Comparison of ENCODE assay signal across 21 cellular contexts in genomic region chr17:29837531-29837930, GRCh38.
DNase-seq lines count a peak whose midpoint lies in the region; ATAC-seq, FAIRE-seq and TF ChIP-seq lines count a peak whose summit lies in the region.
"Had no signal": no experiment of that assay in that cellular context is flagged by ENCODE, and none has a peak within 500 bp of the region (broad histone marks: within the 10 kb centered on the region; RNA-seq: fewer than 3 reads in every experiment).

No MANE protein-coding gene starts in this region.

- in situ Hi-C loops in G401 (cut with HindIII; ENCODE audit: low sequenced_read_pairs), result no loop called here

- H3K4me1 ChIP-seq in colonic mucosa (peaks cover 5% of the 10 kb centered on the region), mucosa of descending colon (ENCODE audit: low read depth) (peaks cover 7% of the 10 kb centered on the region)
- H3K4me1 ChIP-seq: Caco-2 had no signal

- ATAC-seq in mucosa of descending colon (peak; percentile 64), HG02798 (IDR thresholded peaks at IDR 0.05; ENCODE audit: poor library complexity, unreplicated experiment) (no peak)
- ATAC-seq: T-cell had no signal

- TF ChIP-seq CTCF in LNCaP clone FGC (IDR thresholded peaks at IDR 0.05; ENCODE audit: control insufficient read depth, extremely low read depth, insufficient read depth) (no peak), colonic mucosa (IDR thresholded peaks at IDR 0.05) (no peak), mucosa of descending colon (IDR thresholded peaks at IDR 0.05) (no peak)

- DNase-seq in LNCaP clone FGC (ENCODE audit: low read depth) (peak; percentile 59), colonic mucosa (peak; percentile 38), mucosa of descending colon (no peak), G401 (ENCODE audit: low spot score) (no peak), NCI-H510A (lab: John Stamatoyannopoulos, UW) (no peak), GM12892 (ENCODE audit: insufficient read length) (no peak)
- DNase-seq: ACHN; Caco-2; CD4-positive, CD25-positive, alpha-beta regulatory T cell; MG63; NCI-H1092; NCI-H1436 treated with DMSO at 0.1 percent for 48 hours; NCI-H2029; NCI-H510A treated with DMSO at 0.1 percent for 48 hours; NCI-H82; RPMI8226; SHP77 treated with DMSO at 0.1 percent for 48 hours; SK-N-SH; T-cell had no signal

- FAIRE-seq in GM12892 (lab: Jason Lieb, UNC), result no peak
- FAIRE-seq: GM12891 had no signal

- no peak overlapping the region for H3K9ac ChIP-seq in colonic mucosa (ENCODE audit: low read depth in 2 of 2, low read length in 2 of 2)
- H3K9ac ChIP-seq: SK-N-SH had no signal

- H3K4me3 ChIP-seq in LNCaP clone FGC (ENCODE audit: low read depth, low read length) (no peak overlapping the region), colonic mucosa (no peak overlapping the region), mucosa of descending colon (no peak overlapping the region)
- H3K4me3 ChIP-seq: MG63 had no signal

- no peaks in the 10 kb centered on the region for H3K36me3 ChIP-seq in colonic mucosa
- no peaks in the 10 kb centered on the region for H3K36me3 ChIP-seq in mucosa of descending colon (ENCODE audit: low read depth)
- H3K36me3 ChIP-seq: MG63 had no signal

- no peak for TF ChIP-seq POLR2A in GM12892 (IDR thresholded peaks at IDR 0.05; ENCODE audit: low read depth, low read length)

- no peak overlapping the region for H3K27ac ChIP-seq in colonic mucosa

- intact Hi-C loops in colonic mucosa (cut with DNase I) (no loop called here), mucosa of descending colon (cut with DNase I, micrococcal nuclease) (no loop called here)

- no peaks in the 10 kb centered on the region for H3K27me3 ChIP-seq in colonic mucosa

- H3K9me3 ChIP-seq in colonic mucosa (no peaks in the 10 kb centered on the region), mucosa of descending colon (no peaks in the 10 kb centered on the region)
- H3K9me3 ChIP-seq: Caco-2, MG63, SK-N-SH had no signal

Comparison
In these comparisons a context has a peak if more than half of its experiments do, and no peak if none do; other contexts are left out.
1. DNase-seq: peak in LNCaP clone FGC (single experiment) and colonic mucosa (single experiment); none in mucosa of descending colon (0 of 3), G401 (single experiment), NCI-H510A (single experiment) and GM12892 (single experiment).